ENCODE assay signal across 12 cellular contexts in genomic region chr6:37283786-37284185, GRCh38. TPM values are rescaled to one million over a fixed set of nuclear protein-coding genes. Genes with fewer than 3 reads are reported as not detected.
A peak's percentile ranks its signal among the peaks of the same experiment; 100 is the strongest.
DNase-seq lines count a peak whose midpoint lies in the region; ATAC-seq and TF ChIP-seq lines count a peak whose summit lies in the region.
"Had no signal": no experiment of that assay in that cellular context is flagged by ENCODE, and none has a peak within 500 bp of the region (broad histone marks: within the 10 kb centered on the region; RNA-seq: fewer than 3 reads in every experiment).

No MANE protein-coding gene starts in this region.

- intact Hi-C loops in breast epithelium (cut with DNase I; ENCODE audit: low total_unique reads) = no loop called here
- intact Hi-C loops in mammary epithelial cell (cut with micrococcal nuclease) = no loop called here
- intact Hi-C loops in heart left ventricle (cut with DNase I) = no loop called here
- intact Hi-C loops in posterior vena cava (cut with DNase I) = no loop called here

- H2BK15ac ChIP-seq in neuronal stem cell (ENCODE audit: low read length) = no peak overlapping the region

- peak; percentile 89 to 98 (median 94) for ATAC-seq in heart left ventricle
- ATAC-seq: esophagus mucosa had no signal

- H3K27me3 ChIP-seq in breast epithelium (no peaks in the 10 kb centered on the region), mammary epithelial cell (ENCODE audit: insufficient read depth, low read length) (no peaks in the 10 kb centered on the region), heart left ventricle (no peaks in the 10 kb centered on the region), neuronal stem cell (ENCODE audit: control insufficient read depth in 3 of 3, insufficient read depth in 3 of 3, low read depth in 1 of 3, low read length in 3 of 3) (no peaks in the 10 kb centered on the region)
- H3K27me3 ChIP-seq: brain microvascular endothelial cell had no signal

- 38% methylated on average over 1 of the region's 1 CpG for WGBS in mammary epithelial cell (ENCODE audit: low coverage, missing lambda C conversion rate)
- WGBS in heart left ventricle, 4 donors = 0 to 55% (median 29%) methylated on average over 1 of the region's 1 CpG
- WGBS in neuronal stem cell (ENCODE audit: extremely low coverage in 2 of 2, insufficient read length in 2 of 2, insufficient replicate concordance in 1 of 2), 2 donors = no CpG with 5 or more reads among the region's 1 CpG

- dilution Hi-C loops in mammary epithelial cell (cut with HindIII; ENCODE audit: low sequenced_read_pairs) = no loop called here

- no peak overlapping the region for H3K18ac ChIP-seq in neuronal stem cell (ENCODE audit: low read length)

- no peak overlapping the region for H3K9ac ChIP-seq in mammary epithelial cell (ENCODE audit: insufficient read depth, low read length)
- H3K9ac ChIP-seq in neuronal stem cell (ENCODE audit: low read depth, low read length, poor library complexity) = no peak overlapping the region

- no peak for TF ChIP-seq CTCF in breast epithelium (IDR thresholded peaks at IDR 0.05)
- no peak for TF ChIP-seq CTCF in mammary epithelial cell (conservative IDR thresholded peaks at IDR 0.05 in 1 of 2, IDR thresholded peaks at IDR 0.05 in 1 of 2; ENCODE audit: extremely low read depth in 1 of 2, insufficient read depth in 1 of 2, low read depth in 1 of 2, low read length in 2 of 2)
- no peak for TF ChIP-seq CTCF in heart left ventricle (IDR thresholded peaks at IDR 0.05)

- no peaks in the 10 kb centered on the region for H3K4me1 ChIP-seq in breast epithelium
- H3K4me1 ChIP-seq in mammary epithelial cell (ENCODE audit: insufficient read depth, low read length) = peaks cover 13% of the 10 kb centered on the region
- peaks cover 0 to 47% (median 32%) of the 10 kb centered on the region in 12 donors for H3K4me1 ChIP-seq in heart left ventricle
- peaks cover 0 to 2% of the 10 kb centered on the region in 2 donors for H3K4me1 ChIP-seq in neuronal stem cell (ENCODE audit: control insufficient read depth in 2 of 2, insufficient read depth in 1 of 2, low read depth in 1 of 2, low read length in 2 of 2)

- no peak overlapping the region for H2BK5ac ChIP-seq in neuronal stem cell (ENCODE audit: low read length)

- H3K9me3 ChIP-seq in breast epithelium (no peaks in the 10 kb centered on the region), mammary epithelial cell (replicated peaks; ENCODE audit: insufficient read depth, low read length) (no peaks in the 10 kb centered on the region), heart left ventricle (no peaks in the 10 kb centered on the region), neuronal stem cell (replicated peaks in 1 of 2; ENCODE audit: control insufficient read depth in 2 of 2, insufficient read depth in 1 of 2, low read depth in 1 of 2, low read length in 2 of 2) (no peaks in the 10 kb centered on the region)

- no peak overlapping the region for H3K23ac ChIP-seq in neuronal stem cell (ENCODE audit: low read depth, low read length, poor library complexity)

- no peak overlapping the region for H4K91ac ChIP-seq in neuronal stem cell (ENCODE audit: low read depth, low read length, poor library complexity)

- H3K27ac ChIP-seq in breast epithelium (peak overlapping the region; percentile 2 to 49), mammary epithelial cell (ENCODE audit: insufficient read depth, low read depth, low read length) (no peak overlapping the region), heart left ventricle (peak overlapping the region in 10 of 12 donors; percentile 1 to 71 (median 56)), neuronal stem cell (replicated peaks; ENCODE audit: low read length) (no peak overlapping the region)
- H3K27ac ChIP-seq: brain microvascular endothelial cell had no signal

- in situ Hi-C loops in mammary epithelial cell (cut with MboI; ENCODE audit: low sequenced_read_pairs in 2 of 2) = no loop called here

- H2BK12ac ChIP-seq in neuronal stem cell (ENCODE audit: low read length) = no peak overlapping the region

- H3K79me1 ChIP-seq in neuronal stem cell (ENCODE audit: low read depth, low read length) = no peaks in the 10 kb centered on the region

- no peak overlapping the region for H3K4ac ChIP-seq in neuronal stem cell (ENCODE audit: low read length)

- no peak overlapping the region for H3K4me3 ChIP-seq in breast epithelium
- H3K4me3 ChIP-seq in mammary epithelial cell (replicated peaks in 1 of 3; ENCODE audit: insufficient read depth in 1 of 3, low read depth in 2 of 3, low read length in 3 of 3) = no peak overlapping the region
- H3K4me3 ChIP-seq in heart left ventricle = no peak overlapping the region
- peak overlapping the region in 1 of 2 donors; percentile 31 for H3K4me3 ChIP-seq in neuronal stem cell (ENCODE audit: low read length in 2 of 2)

- no peaks in the 10 kb centered on the region for H4K20me1 ChIP-seq in mammary epithelial cell (ENCODE audit: insufficient read depth, low read length)

- CTCF ChIA-PET in mammary epithelial cell (lab: Charles Lee; ENCODE audit: low non-redundant PET) = no interaction called here

- no peak for DNase-seq in breast epithelium (ENCODE audit: low spot score in 2 of 2)
- no peak for DNase-seq in mammary epithelial cell
- peak; percentile 57 to 81 (median 67) for DNase-seq in heart left ventricle
- peak; percentile 87 for DNase-seq in posterior vena cava (ENCODE audit: low spot score)
- DNase-seq in neuronal stem cell (ENCODE audit: low spot score) = no peak
- no peak for DNase-seq in NCI-H345 (lab: John Stamatoyannopoulos, UW)
- no peak for DNase-seq in stimulated activated CD8-positive, alpha-beta memory T cell treated with anti-CD3 and anti-CD28 coated beads, Interleukin-4, amount 100 ng/mL, for 48 hours
- DNase-seq in activated effector memory CD4-positive, alpha-beta T cell treated with Interleukin-2 at 50 U/mL for 16 hours = no peak
- DNase-seq: activated CD8-positive, alpha-beta memory T cell treated with anti-CD3 and anti-CD28 coated beads, Interleukin-2, amount 50 U/mL, for 48 hours; brain microvascular endothelial cell; DMS153 had no signal

- no peak overlapping the region for H2AK5ac ChIP-seq in neuronal stem cell (ENCODE audit: low read depth, low read length)

- no peak overlapping the region for H2AFZ ChIP-seq in mammary epithelial cell (ENCODE audit: low read depth, low read length)
- no peak overlapping the region for H2AFZ ChIP-seq in neuronal stem cell (ENCODE audit: low read length)

- H3K4me2 ChIP-seq in mammary epithelial cell (ENCODE audit: insufficient read depth, low read depth, low read length) (no peak overlapping the region), neuronal stem cell (ENCODE audit: insufficient read depth, low read length, poor library complexity, severe bottlenecking) (no peak overlapping the region)

- BruUV-seq in mammary epithelial cell (replicated peaks; lab: Mats Ljungman, UMichigan) = no TSS peak

- peaks cover 10% of the 10 kb centered on the region for H3K79me2 ChIP-seq in mammary epithelial cell (ENCODE audit: insufficient read depth, low read length)

- H2BK120ac ChIP-seq in neuronal stem cell (ENCODE audit: low read depth, low read length) = no peak overlapping the region

- H3K14ac ChIP-seq in neuronal stem cell (ENCODE audit: low read length) = no peak overlapping the region

- H3K36me3 ChIP-seq in breast epithelium = no peaks in the 10 kb centered on the region
- H3K36me3 ChIP-seq in mammary epithelial cell (ENCODE audit: insufficient read depth, low read length) = peaks cover 16% of the 10 kb centered on the region
- peaks cover 0 to 86% (median 63%) of the 10 kb centered on the region in 9 donors for H3K36me3 ChIP-seq in heart left ventricle
- H3K36me3 ChIP-seq in neuronal stem cell (replicated peaks in 1 of 2; ENCODE audit: control insufficient read depth in 2 of 2, insufficient read depth in 2 of 2, low read length in 2 of 2) = peaks cover 18 to 83% of the 10 kb centered on the region in 2 donors

- H4K8ac ChIP-seq in neuronal stem cell (ENCODE audit: low read depth, low read length) = no peak overlapping the region

- TF ChIP-seq POLR2A in breast epithelium (IDR thresholded peaks at IDR 0.05) = no peak
- no peak for TF ChIP-seq POLR2A in heart left ventricle (IDR thresholded peaks at IDR 0.05)

RNA-seq across cellular contexts. Expression of gene TMEM217, which starts 25.8 kb away (rescaled TPM):
- total RNA-seq in breast epithelium = 1 to 10 TPM in 1 of 3 donors, under 1 TPM in 1, not detected in 1; 0.66 to 1.0 TPM
- 1 to 10 TPM; 1.7 to 4.2 TPM for total RNA-seq in mammary epithelial cell
- 1.1 TPM for polyA plus RNA-seq in mammary epithelial cell
- 5.6 TPM for polyA minus RNA-seq in mammary epithelial cell
- total RNA-seq in heart left ventricle = 1 to 10 TPM in 2 of 9 donors, under 1 TPM in 4, not detected in 3; 0.23 to 2.1 (median 0.75) TPM
- under 1 TPM; 0.15 to 0.73 TPM for polyA plus RNA-seq in heart left ventricle
- 1 to 10 TPM in 1 of 2 donors, under 1 TPM in 1; 0.56 to 2.0 TPM for total RNA-seq in posterior vena cava
- polyA plus RNA-seq in neuronal stem cell (2013, experiment 1 of 2) = 0.38 TPM
- polyA plus RNA-seq in neuronal stem cell (2013, experiment 2 of 2) = 0.32 TPM

RNA-seq across cellular contexts. Expression of gene TBC1D22B, which starts 26.2 kb away (rescaled TPM):
- 10 to 100 TPM in 1 of 3 donors, 1 to 10 TPM in 2; 5.8 to 12.4 (median 8.8) TPM for total RNA-seq in breast epithelium
- 10 to 100 TPM in 1 of 2 donors, 1 to 10 TPM in 1; 9.3 to 10.4 TPM for total RNA-seq in mammary epithelial cell
- 5.7 TPM for polyA plus RNA-seq in mammary epithelial cell
- 8.7 TPM for polyA minus RNA-seq in mammary epithelial cell
- 10 to 100 TPM in 1 of 9 donors, 1 to 10 TPM in 8; 5.5 to 10.0 (median 7.3) TPM for total RNA-seq in heart left ventricle
- 10 to 100 TPM in 1 of 2 donors, 1 to 10 TPM in 1; 3.1 to 10.7 TPM for polyA plus RNA-seq in heart left ventricle
- total RNA-seq in posterior vena cava = 1 to 10 TPM; 6.2 to 8.5 TPM
- polyA plus RNA-seq in neuronal stem cell (2013, experiment 1 of 2) = 11.0 TPM
- polyA plus RNA-seq in neuronal stem cell (2013, experiment 2 of 2) = 11.3 TPM

Comparison
In these comparisons a context has a peak if more than half of its experiments do, and no peak if none do; other contexts are left out.
1. H3K27ac ChIP-seq: peak in breast epithelium (2 of 2) and heart left ventricle (10 of 12); none in mammary epithelial cell (single experiment) and neuronal stem cell (single experiment).
2. DNase-seq: peak in heart left ventricle (5 of 5) and posterior vena cava (single experiment); none in breast epithelium (0 of 2), mammary epithelial cell (single experiment), neuronal stem cell (single experiment), NCI-H345 (single experiment), stimulated activated CD8-positive, alpha-beta memory T cell treated with anti-CD3 and anti-CD28 coated beads, Interleukin-4, amount 100 ng/mL, for 48 hours (single experiment) and activated effector memory CD4-positive, alpha-beta T cell treated with Interleukin-2 at 50 U/mL for 16 hours (single experiment).